ENCODE assay signal across 9 cellular contexts in genomic region chr12:4287325-4288290, GRCh38. TPM values are rescaled to one million over a fixed set of nuclear protein-coding genes. Genes with fewer than 3 reads are reported as not detected.
DNase-seq lines count a peak whose midpoint lies in the region; ATAC-seq and TF ChIP-seq lines count a peak whose summit lies in the region.
"Had no signal": no experiment of that assay in that cellular context is flagged by ENCODE, and none has a peak within 500 bp of the region (broad histone marks: within the 10 kb centered on the region; RNA-seq: fewer than 3 reads in every experiment).

No MANE protein-coding gene starts in this region.

- POLR2A ChIA-PET in activated CD8-positive, alpha-beta T cell treated with anti-CD3 and anti-CD28 coated beads, Interleukin-2, amount 10 ng/mL, durations not matched to agents 7 days and 5 days (lab: Charles Lee), result interaction anchor here (0.6 to 0.8 kb wide), 2 partner anchors 172 to 314 kb away, joined by 3 to 4 read pairs; no protein-coding TSS in a partner anchor

- no peak overlapping the region for H3K4me3 Mint-ChIP-seq in activated naive CD4-positive, alpha-beta T cell treated with anti-CD3 and anti-CD28 coated beads, Interleukin-2, amount 10 ng/mL, durations not matched to agents 7 days and 5 days
- H3K4me3 Mint-ChIP-seq in activated CD8-positive, alpha-beta T cell treated with anti-CD3 and anti-CD28 coated beads, Interleukin-2, amount 10 ng/mL, durations not matched to agents 7 days and 5 days, result no peak overlapping the region
- peak overlapping the region in 1 of 5 donors; percentile 39 for H3K4me3 Mint-ChIP-seq in immature natural killer cell
- H3K4me3 Mint-ChIP-seq in osteocyte (ENCODE audit: unreplicated experiment), result no peak overlapping the region

- TF ChIP-seq CTCF in osteocyte (IDR thresholded peaks at IDR 0.05), result no peak

- H3K27ac ChIP-seq in temporal lobe (ENCODE audit: low read depth, low read length), result peak overlapping the region; percentile 23

- peaks cover 82% of the 10 kb centered on the region for H3K4me1 Mint-ChIP-seq in activated naive CD4-positive, alpha-beta T cell treated with anti-CD3 and anti-CD28 coated beads, Interleukin-2, amount 10 ng/mL, durations not matched to agents 7 days and 5 days
- peaks cover 96% of the 10 kb centered on the region for H3K4me1 Mint-ChIP-seq in activated CD8-positive, alpha-beta T cell treated with anti-CD3 and anti-CD28 coated beads, Interleukin-2, amount 10 ng/mL, durations not matched to agents 7 days and 5 days (ENCODE audit: low read depth)
- H3K4me1 Mint-ChIP-seq in immature natural killer cell, result peaks cover 63 to 87% of the 10 kb centered on the region in 2 donors
- no peaks in the 10 kb centered on the region for H3K4me1 Mint-ChIP-seq in osteocyte (ENCODE audit: unreplicated experiment)

- H3K9me3 Mint-ChIP-seq in activated naive CD4-positive, alpha-beta T cell treated with anti-CD3 and anti-CD28 coated beads, Interleukin-2, amount 10 ng/mL, durations not matched to agents 7 days and 5 days, result no peaks in the 10 kb centered on the region
- H3K9me3 Mint-ChIP-seq in activated CD8-positive, alpha-beta T cell treated with anti-CD3 and anti-CD28 coated beads, Interleukin-2, amount 10 ng/mL, durations not matched to agents 7 days and 5 days (ENCODE audit: insufficient read depth), result no peaks in the 10 kb centered on the region
- H3K9me3 Mint-ChIP-seq in immature natural killer cell (no peaks in the 10 kb centered on the region), osteocyte (ENCODE audit: unreplicated experiment) (no peaks in the 10 kb centered on the region)

- no peak for ATAC-seq in activated CD8-positive, alpha-beta T cell treated with anti-CD3 and anti-CD28 coated beads, Interleukin-2, amount 10 ng/mL, durations not matched to agents 7 days and 5 days

- CTCF ChIA-PET in activated naive CD4-positive, alpha-beta T cell treated with anti-CD3 and anti-CD28 coated beads, Interleukin-2, amount 10 ng/mL, durations not matched to agents 7 days and 5 days (lab: Charles Lee), result interaction anchor here (2.5 to 4.3 kb wide), 2 partner anchors 11 to 403 kb away, joined by 9 to 19 read pairs; no protein-coding TSS in a partner anchor
- CTCF ChIA-PET in activated CD8-positive, alpha-beta T cell treated with anti-CD3 and anti-CD28 coated beads, Interleukin-2, amount 10 ng/mL, durations not matched to agents 7 days and 5 days (lab: Charles Lee), result interaction anchor here (10.3 kb wide), 1 partner anchor 10 kb away, joined by 79 read pairs; no protein-coding TSS in a partner anchor

- no peaks in the 10 kb centered on the region for H3K27me3 Mint-ChIP-seq in activated naive CD4-positive, alpha-beta T cell treated with anti-CD3 and anti-CD28 coated beads, Interleukin-2, amount 10 ng/mL, durations not matched to agents 7 days and 5 days
- no peaks in the 10 kb centered on the region for H3K27me3 Mint-ChIP-seq in activated CD8-positive, alpha-beta T cell treated with anti-CD3 and anti-CD28 coated beads, Interleukin-2, amount 10 ng/mL, durations not matched to agents 7 days and 5 days (ENCODE audit: low read depth)
- H3K27me3 Mint-ChIP-seq in immature natural killer cell (ENCODE audit: low read depth in 3 of 3), result peaks cover 0 to 5% (median 4%) of the 10 kb centered on the region in 3 donors
- H3K27me3 Mint-ChIP-seq in osteocyte (ENCODE audit: unreplicated experiment), result peaks cover 19% of the 10 kb centered on the region

- peak overlapping the region; percentile 66 for H3K27ac Mint-ChIP-seq in activated naive CD4-positive, alpha-beta T cell treated with anti-CD3 and anti-CD28 coated beads, Interleukin-2, amount 10 ng/mL, durations not matched to agents 7 days and 5 days
- peak overlapping the region; percentile 70 for H3K27ac Mint-ChIP-seq in activated CD8-positive, alpha-beta T cell treated with anti-CD3 and anti-CD28 coated beads, Interleukin-2, amount 10 ng/mL, durations not matched to agents 7 days and 5 days
- H3K27ac Mint-ChIP-seq in immature natural killer cell (peak overlapping the region; percentile 50 to 80 (median 64)), osteocyte (ENCODE audit: unreplicated experiment) (no peak overlapping the region)

- H3K36me3 Mint-ChIP-seq in activated naive CD4-positive, alpha-beta T cell treated with anti-CD3 and anti-CD28 coated beads, Interleukin-2, amount 10 ng/mL, durations not matched to agents 7 days and 5 days, result peaks cover 88% of the 10 kb centered on the region
- peaks cover 96% of the 10 kb centered on the region for H3K36me3 Mint-ChIP-seq in activated CD8-positive, alpha-beta T cell treated with anti-CD3 and anti-CD28 coated beads, Interleukin-2, amount 10 ng/mL, durations not matched to agents 7 days and 5 days (ENCODE audit: low read depth)
- H3K36me3 Mint-ChIP-seq in immature natural killer cell (peaks cover 11 to 70% (median 21%) of the 10 kb centered on the region in 3 donors), osteocyte (ENCODE audit: unreplicated experiment) (no peaks in the 10 kb centered on the region)

- no peak for DNase-seq in activated naive CD4-positive, alpha-beta T cell treated with anti-CD3 and anti-CD28 coated beads, Interleukin-2, amount 10 ng/mL, durations not matched to agents 7 days and 5 days
- DNase-seq in activated naive CD4-positive, alpha-beta T cell (lab: John Stamatoyannopoulos, UW), result no peak
- DNase-seq in activated CD8-positive, alpha-beta T cell treated with anti-CD3 and anti-CD28 coated beads, Interleukin-2, amount 10 ng/mL, durations not matched to agents 7 days and 5 days, result no peak
- DNase-seq in immature natural killer cell (no peak), osteocyte (ENCODE audit: extremely low spot score, unreplicated experiment) (no peak), HK-2 (ENCODE audit: unreplicated experiment) (no peak), HUDEP-2 (lab: John Stamatoyannopoulos, UW; ENCODE audit: unreplicated experiment in 76 of 76) (no peak)
- DNase-seq: KBM-7 had no signal

RNA-seq across cellular contexts. Expression of gene CCND2, which starts 14.0 kb away (rescaled TPM):
- 100 to 1,000 TPM; 572 to 592 TPM for total RNA-seq in activated CD8-positive, alpha-beta T cell treated with anti-CD3 and anti-CD28 coated beads, Interleukin-2, amount 10 ng/mL, durations not matched to agents 7 days and 5 days
- polyA plus RNA-seq in immature natural killer cell, result 10 to 100 TPM; 47.5 to 83.3 (median 71.4) TPM
- total RNA-seq in temporal lobe (145 TPM), osteocyte (9.8 and 12.6 TPM in 2 replicates)

RNA-seq across cellular contexts. Expression of gene TIGAR, which starts 33.4 kb away (rescaled TPM):
- 10 to 100 TPM; 14.7 to 15.8 TPM for total RNA-seq in activated CD8-positive, alpha-beta T cell treated with anti-CD3 and anti-CD28 coated beads, Interleukin-2, amount 10 ng/mL, durations not matched to agents 7 days and 5 days
- polyA plus RNA-seq in immature natural killer cell, result 1 to 10 TPM; 2.1 to 8.9 (median 4.3) TPM
- 2.5 TPM for total RNA-seq in temporal lobe
- 16.6 and 19.9 TPM in 2 replicates for total RNA-seq in osteocyte

Comparison
In these comparisons a context has a peak if more than half of its experiments do, and no peak if none do; other contexts are left out.
1. RNA of gene CCND2, which starts 14.0 kb away (total RNA-seq): 572 to 592 TPM in activated CD8-positive, alpha-beta T cell treated with anti-CD3 and anti-CD28 coated beads, Interleukin-2, amount 10 ng/mL, durations not matched to agents 7 days and 5 days and 145 TPM in temporal lobe (single experiment); 9.8 to 12.6 TPM in osteocyte; every median in the first group is over 10 times any median in the second.